1 cellular context compared by ENCODE assay signal in the genomic region with DNA sequence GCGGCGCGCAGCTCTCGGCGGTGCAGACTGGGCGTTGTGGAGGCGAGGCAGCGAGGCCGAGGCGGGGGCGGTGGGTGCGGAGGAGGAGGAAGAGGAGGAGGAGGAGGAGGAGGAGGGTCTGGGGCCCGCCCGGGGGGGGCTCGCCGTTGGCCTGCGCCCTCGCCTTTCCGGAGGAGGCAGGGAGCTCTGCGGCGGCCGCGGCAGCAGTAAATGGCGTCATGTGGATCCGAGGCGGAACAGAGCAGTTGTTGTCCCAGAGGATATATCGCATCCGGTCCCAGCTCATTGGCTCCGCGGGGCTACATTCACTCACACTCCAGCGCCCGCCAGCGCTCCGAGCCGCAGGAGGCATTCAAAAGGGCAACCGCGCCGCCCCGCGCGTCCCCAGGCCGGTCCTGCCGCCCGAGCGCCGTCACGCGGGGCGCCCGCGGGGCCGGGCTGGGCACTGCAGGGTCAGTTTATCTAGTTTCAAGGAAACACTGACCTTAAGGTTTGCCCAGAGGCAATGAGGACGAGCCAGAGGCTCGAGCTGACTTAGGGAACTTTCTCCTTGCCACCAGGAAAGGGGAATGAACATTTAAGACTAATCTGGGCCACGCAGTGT.
TF ChIP-seq lines count a peak whose summit lies in the region.

A gene with protein sequence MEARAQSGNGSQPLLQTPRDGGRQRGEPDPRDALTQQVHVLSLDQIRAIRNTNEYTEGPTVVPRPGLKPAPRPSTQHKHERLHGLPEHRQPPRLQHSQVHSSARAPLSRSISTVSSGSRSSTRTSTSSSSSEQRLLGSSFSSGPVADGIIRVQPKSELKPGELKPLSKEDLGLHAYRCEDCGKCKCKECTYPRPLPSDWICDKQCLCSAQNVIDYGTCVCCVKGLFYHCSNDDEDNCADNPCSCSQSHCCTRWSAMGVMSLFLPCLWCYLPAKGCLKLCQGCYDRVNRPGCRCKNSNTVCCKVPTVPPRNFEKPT (minus strand): TSS at position 29 of the 604 bp plus-strand sequence. CDS start 3,421 bp downstream, outside the sequence.

TF ChIP-seq in HepG2, 621 proteins besides CTCF, POLR2A, EP300 and RAD21 (continued from another document and continues in another):
- TF ChIP-seq, protein P1, sequence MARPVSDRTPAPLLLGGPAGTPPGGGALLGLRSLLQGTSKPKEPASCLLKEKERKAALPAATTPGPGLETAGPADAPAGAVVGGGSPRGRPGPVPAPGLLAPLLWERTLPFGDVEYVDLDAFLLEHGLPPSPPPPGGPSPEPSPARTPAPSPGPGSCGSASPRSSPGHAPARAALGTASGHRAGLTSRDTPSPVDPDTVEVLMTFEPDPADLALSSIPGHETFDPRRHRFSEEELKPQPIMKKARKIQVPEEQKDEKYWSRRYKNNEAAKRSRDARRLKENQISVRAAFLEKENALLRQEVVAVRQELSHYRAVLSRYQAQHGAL (CRISPR knock-in tag; IDR thresholded peaks at IDR 0.05; ENCODE audit: not compliant biosample characterization), result no peak
- TF ChIP-seq EED (CRISPR knock-in tag; IDR thresholded peaks at IDR 0.05) (no peak), NFKBIZ (CRISPR knock-in tag; IDR thresholded peaks at IDR 0.05) (no peak), ZNF550 (CRISPR knock-in tag; IDR thresholded peaks at IDR 0.05; ENCODE audit: borderline replicate concordance) (no peak), THAP11 (CRISPR knock-in tag; IDR thresholded peaks at IDR 0.05) (peak; percentile 75), ARID2 (CRISPR knock-in tag; IDR thresholded peaks at IDR 0.05; ENCODE audit: borderline replicate concordance) (no peak), ZNF496 (CRISPR knock-in tag; IDR thresholded peaks at IDR 0.05; ENCODE audit: insufficient replicate concordance) (no peak), KDM1A (CRISPR knock-in tag; IDR thresholded peaks at IDR 0.05) (no peak), ZNF652 (CRISPR knock-in tag; IDR thresholded peaks at IDR 0.05; ENCODE audit: borderline replicate concordance, low read depth) (no peak), ZNF33A (CRISPR knock-in tag; IDR thresholded peaks at IDR 0.05; ENCODE audit: borderline replicate concordance) (no peak), ZNF510 (CRISPR knock-in tag; IDR thresholded peaks at IDR 0.05; ENCODE audit: low read depth) (no peak), SYNCRIP (IDR thresholded peaks at IDR 0.05; ENCODE audit: insufficient read depth, low read depth, low read length) (no peak), ZNF563 (CRISPR knock-in tag; IDR thresholded peaks at IDR 0.05) (peak; percentile 44; the same call in 1 of the 2 replicates), ZZZ3 (CRISPR knock-in tag; IDR thresholded peaks at IDR 0.05; ENCODE audit: borderline replicate concordance) (no peak), ZNF703 (CRISPR knock-in tag; IDR thresholded peaks at IDR 0.05; ENCODE audit: borderline replicate concordance) (no peak), AGO2 (optimal IDR thresholded peaks at IDR 0.05; ENCODE audit: low read depth, low read length) (peak; percentile 44), ZNF614 (CRISPR knock-in tag; IDR thresholded peaks at IDR 0.05; ENCODE audit: borderline replicate concordance) (no peak; the same call in 1 of the 2 replicates), CBFB (CRISPR knock-in tag; IDR thresholded peaks at IDR 0.05) (no peak), ZNF768 (CRISPR knock-in tag; IDR thresholded peaks at IDR 0.05) (peak; percentile 81; the same call in 1 of the 2 replicates), ARNT (IDR thresholded peaks at IDR 0.05) (no peak), REPIN1 (CRISPR knock-in tag; IDR thresholded peaks at IDR 0.05; ENCODE audit: borderline replicate concordance, low read depth) (no peak), FOXJ3 (CRISPR knock-in tag; IDR thresholded peaks at IDR 0.05; ENCODE audit: borderline replicate concordance) (no peak), MEIS2 (CRISPR knock-in tag; IDR thresholded peaks at IDR 0.05) (no peak; the same call in 1 of the 2 replicates), ZNF207 (IDR thresholded peaks at IDR 0.05; ENCODE audit: borderline replicate concordance) (no peak), PHF20 (CRISPR knock-in tag; IDR thresholded peaks at IDR 0.05) (peak; percentile 50; the same call in 1 of the 2 replicates), PRPF4 (IDR thresholded peaks at IDR 0.05; ENCODE audit: low read depth, low read length, poor library complexity, severe bottlenecking) (no peak), HHEX (CRISPR knock-in tag; IDR thresholded peaks at IDR 0.05) (no peak), ZIK1 (CRISPR knock-in tag; IDR thresholded peaks at IDR 0.05; ENCODE audit: borderline replicate concordance, low read depth) (no peak), SRSF9 (IDR thresholded peaks at IDR 0.05; ENCODE audit: borderline replicate concordance, insufficient read depth, low read depth, low read length, poor library complexity, severe bottlenecking) (no peak), RFXANK (CRISPR knock-in tag; IDR thresholded peaks at IDR 0.05) (no peak), ZNF660 (CRISPR knock-in tag; IDR thresholded peaks at IDR 0.05; ENCODE audit: borderline replicate concordance, low read depth) (no peak), SPEN (CRISPR knock-in tag; IDR thresholded peaks at IDR 0.05; ENCODE audit: low read depth) (peak; percentile 31; the same call in 1 of the 2 replicates), HCFC1 (IDR thresholded peaks at IDR 0.05; ENCODE audit: low read depth, low read length) (no peak), IRF2 (CRISPR knock-in tag; IDR thresholded peaks at IDR 0.05) (0 out of 2 replicates have a peak, but pooled peaks have one; percentile 45), ZNF501 (CRISPR knock-in tag; IDR thresholded peaks at IDR 0.05) (no peak)
- TF ChIP-seq, protein P2, sequence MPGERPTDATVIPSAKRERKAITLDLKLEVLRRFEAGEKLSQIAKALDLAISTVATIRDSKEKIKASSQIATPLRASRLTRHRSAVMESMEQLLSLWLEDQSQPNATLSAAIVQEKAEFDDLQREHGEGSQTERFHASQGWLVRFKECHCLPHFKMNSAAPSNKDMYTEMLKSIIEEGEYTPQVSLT (CRISPR knock-in tag; IDR thresholded peaks at IDR 0.05; ENCODE audit: borderline replicate concordance, low read depth), result no peak
- TF ChIP-seq, protein P3, sequence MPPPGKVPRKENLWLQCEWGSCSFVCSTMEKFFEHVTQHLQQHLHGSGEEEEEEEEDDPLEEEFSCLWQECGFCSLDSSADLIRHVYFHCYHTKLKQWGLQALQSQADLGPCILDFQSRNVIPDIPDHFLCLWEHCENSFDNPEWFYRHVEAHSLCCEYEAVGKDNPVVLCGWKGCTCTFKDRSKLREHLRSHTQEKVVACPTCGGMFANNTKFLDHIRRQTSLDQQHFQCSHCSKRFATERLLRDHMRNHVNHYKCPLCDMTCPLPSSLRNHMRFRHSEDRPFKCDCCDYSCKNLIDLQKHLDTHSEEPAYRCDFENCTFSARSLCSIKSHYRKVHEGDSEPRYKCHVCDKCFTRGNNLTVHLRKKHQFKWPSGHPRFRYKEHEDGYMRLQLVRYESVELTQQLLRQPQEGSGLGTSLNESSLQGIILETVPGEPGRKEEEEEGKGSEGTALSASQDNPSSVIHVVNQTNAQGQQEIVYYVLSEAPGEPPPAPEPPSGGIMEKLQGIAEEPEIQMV (CRISPR knock-in tag; IDR thresholded peaks at IDR 0.05; ENCODE audit: low read depth), result no peak
- TF ChIP-seq, protein P4, sequence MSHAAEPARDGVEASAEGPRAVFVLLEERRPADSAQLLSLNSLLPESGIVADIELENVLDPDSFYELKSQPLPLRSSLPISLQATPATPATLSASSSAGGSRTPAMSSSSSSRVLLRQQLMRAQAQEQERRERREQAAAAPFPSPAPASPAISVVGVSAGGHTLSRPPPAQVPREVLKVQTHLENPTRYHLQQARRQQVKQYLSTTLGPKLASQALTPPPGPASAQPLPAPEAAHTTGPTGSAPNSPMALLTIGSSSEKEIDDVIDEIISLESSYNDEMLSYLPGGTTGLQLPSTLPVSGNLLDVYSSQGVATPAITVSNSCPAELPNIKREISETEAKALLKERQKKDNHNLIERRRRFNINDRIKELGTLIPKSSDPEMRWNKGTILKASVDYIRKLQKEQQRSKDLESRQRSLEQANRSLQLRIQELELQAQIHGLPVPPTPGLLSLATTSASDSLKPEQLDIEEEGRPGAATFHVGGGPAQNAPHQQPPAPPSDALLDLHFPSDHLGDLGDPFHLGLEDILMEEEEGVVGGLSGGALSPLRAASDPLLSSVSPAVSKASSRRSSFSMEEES (CRISPR knock-in tag; IDR thresholded peaks at IDR 0.05), result peak; percentile 60; the same call in 1 of the 2 replicates
- TF ChIP-seq, protein P5, sequence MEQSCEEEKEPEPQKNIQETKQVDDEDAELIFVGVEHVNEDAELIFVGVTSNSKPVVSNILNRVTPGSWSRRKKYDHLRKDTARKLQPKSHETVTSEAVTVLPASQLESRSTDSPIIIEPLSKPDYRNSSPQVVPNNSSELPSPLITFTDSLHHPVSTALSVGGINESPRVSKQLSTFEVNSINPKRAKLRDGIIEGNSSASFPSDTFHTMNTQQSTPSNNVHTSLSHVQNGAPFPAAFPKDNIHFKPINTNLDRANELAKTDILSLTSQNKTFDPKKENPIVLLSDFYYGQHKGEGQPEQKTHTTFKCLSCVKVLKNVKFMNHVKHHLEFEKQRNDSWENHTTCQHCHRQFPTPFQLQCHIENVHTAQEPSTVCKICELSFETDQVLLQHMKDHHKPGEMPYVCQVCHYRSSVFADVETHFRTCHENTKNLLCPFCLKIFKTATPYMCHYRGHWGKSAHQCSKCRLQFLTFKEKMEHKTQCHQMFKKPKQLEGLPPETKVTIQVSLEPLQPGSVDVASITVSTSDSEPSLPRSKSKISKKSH (CRISPR knock-in tag; IDR thresholded peaks at IDR 0.05; ENCODE audit: borderline replicate concordance), result no peak
- TF ChIP-seq, protein P6, sequence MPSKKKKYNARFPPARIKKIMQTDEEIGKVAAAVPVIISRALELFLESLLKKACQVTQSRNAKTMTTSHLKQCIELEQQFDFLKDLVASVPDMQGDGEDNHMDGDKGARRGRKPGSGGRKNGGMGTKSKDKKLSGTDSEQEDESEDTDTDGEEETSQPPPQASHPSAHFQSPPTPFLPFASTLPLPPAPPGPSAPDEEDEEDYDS (CRISPR knock-in tag; IDR thresholded peaks at IDR 0.05), result peak; percentile 93
- TF ChIP-seq, protein P7, sequence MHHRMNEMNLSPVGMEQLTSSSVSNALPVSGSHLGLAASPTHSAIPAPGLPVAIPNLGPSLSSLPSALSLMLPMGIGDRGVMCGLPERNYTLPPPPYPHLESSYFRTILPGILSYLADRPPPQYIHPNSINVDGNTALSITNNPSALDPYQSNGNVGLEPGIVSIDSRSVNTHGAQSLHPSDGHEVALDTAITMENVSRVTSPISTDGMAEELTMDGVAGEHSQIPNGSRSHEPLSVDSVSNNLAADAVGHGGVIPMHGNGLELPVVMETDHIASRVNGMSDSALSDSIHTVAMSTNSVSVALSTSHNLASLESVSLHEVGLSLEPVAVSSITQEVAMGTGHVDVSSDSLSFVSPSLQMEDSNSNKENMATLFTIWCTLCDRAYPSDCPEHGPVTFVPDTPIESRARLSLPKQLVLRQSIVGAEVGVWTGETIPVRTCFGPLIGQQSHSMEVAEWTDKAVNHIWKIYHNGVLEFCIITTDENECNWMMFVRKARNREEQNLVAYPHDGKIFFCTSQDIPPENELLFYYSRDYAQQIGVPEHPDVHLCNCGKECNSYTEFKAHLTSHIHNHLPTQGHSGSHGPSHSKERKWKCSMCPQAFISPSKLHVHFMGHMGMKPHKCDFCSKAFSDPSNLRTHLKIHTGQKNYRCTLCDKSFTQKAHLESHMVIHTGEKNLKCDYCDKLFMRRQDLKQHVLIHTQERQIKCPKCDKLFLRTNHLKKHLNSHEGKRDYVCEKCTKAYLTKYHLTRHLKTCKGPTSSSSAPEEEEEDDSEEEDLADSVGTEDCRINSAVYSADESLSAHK (CRISPR knock-in tag; IDR thresholded peaks at IDR 0.05; ENCODE audit: borderline replicate concordance), result no peak
- TF ChIP-seq, protein P8, sequence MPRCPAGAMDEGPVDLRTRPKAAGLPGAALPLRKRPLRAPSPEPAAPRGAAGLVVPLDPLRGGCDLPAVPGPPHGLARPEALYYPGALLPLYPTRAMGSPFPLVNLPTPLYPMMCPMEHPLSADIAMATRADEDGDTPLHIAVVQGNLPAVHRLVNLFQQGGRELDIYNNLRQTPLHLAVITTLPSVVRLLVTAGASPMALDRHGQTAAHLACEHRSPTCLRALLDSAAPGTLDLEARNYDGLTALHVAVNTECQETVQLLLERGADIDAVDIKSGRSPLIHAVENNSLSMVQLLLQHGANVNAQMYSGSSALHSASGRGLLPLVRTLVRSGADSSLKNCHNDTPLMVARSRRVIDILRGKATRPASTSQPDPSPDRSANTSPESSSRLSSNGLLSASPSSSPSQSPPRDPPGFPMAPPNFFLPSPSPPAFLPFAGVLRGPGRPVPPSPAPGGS (CRISPR knock-in tag; IDR thresholded peaks at IDR 0.05), result no peak; the same call in 1 of the 2 replicates
- TF ChIP-seq, protein P9, sequence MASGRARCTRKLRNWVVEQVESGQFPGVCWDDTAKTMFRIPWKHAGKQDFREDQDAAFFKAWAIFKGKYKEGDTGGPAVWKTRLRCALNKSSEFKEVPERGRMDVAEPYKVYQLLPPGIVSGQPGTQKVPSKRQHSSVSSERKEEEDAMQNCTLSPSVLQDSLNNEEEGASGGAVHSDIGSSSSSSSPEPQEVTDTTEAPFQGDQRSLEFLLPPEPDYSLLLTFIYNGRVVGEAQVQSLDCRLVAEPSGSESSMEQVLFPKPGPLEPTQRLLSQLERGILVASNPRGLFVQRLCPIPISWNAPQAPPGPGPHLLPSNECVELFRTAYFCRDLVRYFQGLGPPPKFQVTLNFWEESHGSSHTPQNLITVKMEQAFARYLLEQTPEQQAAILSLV (CRISPR knock-in tag; IDR thresholded peaks at IDR 0.05; ENCODE audit: borderline replicate concordance), result peak; percentile 21; the same call in 1 of the 2 replicates
- TF ChIP-seq, protein P10, sequence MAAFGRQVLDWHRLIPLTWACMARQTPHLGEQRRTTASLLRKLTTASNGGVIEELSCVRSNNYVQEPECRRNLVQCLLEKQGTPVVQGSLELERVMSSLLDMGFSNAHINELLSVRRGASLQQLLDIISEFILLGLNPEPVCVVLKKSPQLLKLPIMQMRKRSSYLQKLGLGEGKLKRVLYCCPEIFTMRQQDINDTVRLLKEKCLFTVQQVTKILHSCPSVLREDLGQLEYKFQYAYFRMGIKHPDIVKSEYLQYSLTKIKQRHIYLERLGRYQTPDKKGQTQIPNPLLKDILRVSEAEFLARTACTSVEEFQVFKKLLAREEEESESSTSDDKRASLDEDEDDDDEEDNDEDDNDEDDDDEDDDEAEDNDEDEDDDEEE (CRISPR knock-in tag; IDR thresholded peaks at IDR 0.05), result peak; percentile 74; the same call in 1 of the 2 replicates
- TF ChIP-seq, protein P11, sequence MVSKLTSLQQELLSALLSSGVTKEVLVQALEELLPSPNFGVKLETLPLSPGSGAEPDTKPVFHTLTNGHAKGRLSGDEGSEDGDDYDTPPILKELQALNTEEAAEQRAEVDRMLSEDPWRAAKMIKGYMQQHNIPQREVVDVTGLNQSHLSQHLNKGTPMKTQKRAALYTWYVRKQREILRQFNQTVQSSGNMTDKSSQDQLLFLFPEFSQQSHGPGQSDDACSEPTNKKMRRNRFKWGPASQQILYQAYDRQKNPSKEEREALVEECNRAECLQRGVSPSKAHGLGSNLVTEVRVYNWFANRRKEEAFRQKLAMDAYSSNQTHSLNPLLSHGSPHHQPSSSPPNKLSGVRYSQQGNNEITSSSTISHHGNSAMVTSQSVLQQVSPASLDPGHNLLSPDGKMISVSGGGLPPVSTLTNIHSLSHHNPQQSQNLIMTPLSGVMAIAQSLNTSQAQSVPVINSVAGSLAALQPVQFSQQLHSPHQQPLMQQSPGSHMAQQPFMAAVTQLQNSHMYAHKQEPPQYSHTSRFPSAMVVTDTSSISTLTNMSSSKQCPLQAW (CRISPR knock-in tag; IDR thresholded peaks at IDR 0.05), result 0 out of 2 replicates have a peak, but pooled peaks have one; percentile 40
- TF ChIP-seq, protein P12, sequence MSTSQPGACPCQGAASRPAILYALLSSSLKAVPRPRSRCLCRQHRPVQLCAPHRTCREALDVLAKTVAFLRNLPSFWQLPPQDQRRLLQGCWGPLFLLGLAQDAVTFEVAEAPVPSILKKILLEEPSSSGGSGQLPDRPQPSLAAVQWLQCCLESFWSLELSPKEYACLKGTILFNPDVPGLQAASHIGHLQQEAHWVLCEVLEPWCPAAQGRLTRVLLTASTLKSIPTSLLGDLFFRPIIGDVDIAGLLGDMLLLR (CRISPR knock-in tag; IDR thresholded peaks at IDR 0.05), result no peak
